Comparison of ENCODE assay signal across 8 cellular contexts in genomic region chr4:112284662-112285411, GRCh38. TPM values are rescaled to one million over a fixed set of nuclear protein-coding genes. Genes with fewer than 3 reads are reported as not detected.
A peak's percentile ranks its signal among the peaks of the same experiment; 100 is the strongest.
DNase-seq lines count a peak whose midpoint lies in the region; ATAC-seq and TF ChIP-seq lines count a peak whose summit lies in the region.

No MANE protein-coding gene starts in this region.

- peak overlapping the region; percentile 76 for H3K4me2 ChIP-seq in DND-41 (ENCODE audit: insufficient read depth, low read length)

- peak; percentile 25 for DNase-seq in DND-41
- peak; percentile 35 for DNase-seq in activated naive CD4-positive, alpha-beta T cell treated with anti-CD3 and anti-CD28 coated beads, Interleukin-2, amount 10 ng/mL, durations not matched to agents 7 days and 5 days
- no peak for DNase-seq in left cardiac atrium
- DNase-seq in prostate gland (ENCODE audit: low spot score), result peak; percentile 72
- DNase-seq in NCI-H1694 treated with DMSO at 0.1 percent for 48 hours (lab: John Stamatoyannopoulos, UW), result no peak

- H3K9me3 ChIP-seq in DND-41 (ENCODE audit: insufficient read depth, low read length, severe bottlenecking), result no peaks in the 10 kb centered on the region
- no peaks in the 10 kb centered on the region for H3K9me3 ChIP-seq in prostate gland

- peak overlapping the region; percentile 100 for H2AFZ ChIP-seq in DND-41 (ENCODE audit: low read depth, low read length)

- peaks cover 11% of the 10 kb centered on the region for H3K36me3 Mint-ChIP-seq in IgD-negative memory B cell
- H3K36me3 Mint-ChIP-seq in activated naive CD4-positive, alpha-beta T cell treated with anti-CD3 and anti-CD28 coated beads, Interleukin-2, amount 10 ng/mL, durations not matched to agents 7 days and 5 days, result peaks cover 32% of the 10 kb centered on the region

- H3K4me1 Mint-ChIP-seq in IgD-negative memory B cell, result peaks cover 60 to 70% (median 65%) of the 10 kb centered on the region in 3 donors
- peaks cover 82% of the 10 kb centered on the region for H3K4me1 Mint-ChIP-seq in activated naive CD4-positive, alpha-beta T cell treated with anti-CD3 and anti-CD28 coated beads, Interleukin-2, amount 10 ng/mL, durations not matched to agents 7 days and 5 days

- peaks cover 62% of the 10 kb centered on the region for H3K79me2 ChIP-seq in DND-41 (ENCODE audit: insufficient read depth, low read length)

- no peak for TF ChIP-seq POLR2A in prostate gland (IDR thresholded peaks at IDR 0.05)

- H3K4me3 ChIP-seq in DND-41 (ENCODE audit: low read depth in 1 of 2, low read length in 2 of 2) (peak overlapping the region; percentile 69 to 86), prostate gland (peak overlapping the region; percentile 74 to 80)

- no peaks in the 10 kb centered on the region for H3K27me3 Mint-ChIP-seq in IgD-negative memory B cell
- H3K27me3 Mint-ChIP-seq in activated naive CD4-positive, alpha-beta T cell treated with anti-CD3 and anti-CD28 coated beads, Interleukin-2, amount 10 ng/mL, durations not matched to agents 7 days and 5 days, result no peaks in the 10 kb centered on the region

- H4K20me1 ChIP-seq in DND-41 (ENCODE audit: insufficient read depth, low read length), result peaks cover 10% of the 10 kb centered on the region

- H3K27ac ChIP-seq in DND-41 (ENCODE audit: low read length) (peak overlapping the region; percentile 79), prostate gland (peak overlapping the region; percentile 76 to 90)

- peak overlapping the region; percentile 84 to 97 (median 91) for H3K27ac Mint-ChIP-seq in IgD-negative memory B cell
- H3K27ac Mint-ChIP-seq in activated naive CD4-positive, alpha-beta T cell treated with anti-CD3 and anti-CD28 coated beads, Interleukin-2, amount 10 ng/mL, durations not matched to agents 7 days and 5 days, result peak overlapping the region; percentile 95

- peak overlapping the region; percentile 95 to 99 (median 98) for H3K4me3 Mint-ChIP-seq in IgD-negative memory B cell
- H3K4me3 Mint-ChIP-seq in activated naive CD4-positive, alpha-beta T cell treated with anti-CD3 and anti-CD28 coated beads, Interleukin-2, amount 10 ng/mL, durations not matched to agents 7 days and 5 days, result peak overlapping the region; percentile 91

- WGBS in prostate gland, result under 1% methylated on average over 15 of the region's 15 CpGs

- CTCF ChIA-PET in activated naive CD4-positive, alpha-beta T cell treated with anti-CD3 and anti-CD28 coated beads, Interleukin-2, amount 10 ng/mL, durations not matched to agents 7 days and 5 days (lab: Charles Lee), result interaction anchor here (0.6 to 3.2 kb wide), 3 partner anchors 17 to 336 kb away, joined by 3 to 14 read pairs (median 4); no protein-coding TSS in a partner anchor

- peak overlapping the region; percentile 66 for H3K9ac ChIP-seq in DND-41 (ENCODE audit: low read depth, low read length)

- H3K4me1 ChIP-seq in DND-41 (ENCODE audit: insufficient read depth, low read length), result peaks cover 77% of the 10 kb centered on the region
- no peaks in the 10 kb centered on the region for H3K4me1 ChIP-seq in prostate gland (replicated peaks)

- H3K27me3 ChIP-seq in DND-41 (ENCODE audit: insufficient read depth, low read length, poor library complexity) (no peaks in the 10 kb centered on the region), prostate gland (replicated peaks; ENCODE audit: insufficient read depth) (no peaks in the 10 kb centered on the region)

- TF ChIP-seq CTCF in DND-41 (IDR thresholded peaks at IDR 0.05; ENCODE audit: borderline replicate concordance, extremely low read depth, low read length, poor library complexity, severe bottlenecking), result no peak
- no peak for TF ChIP-seq CTCF in prostate gland (IDR thresholded peaks at IDR 0.05)

- peak; percentile 13; the same call in 1 of the 3 replicates for ATAC-seq in DND-41 (ENCODE audit: insufficient read depth, low read depth)
- peak; percentile 53 to 61 for ATAC-seq in left cardiac atrium
- ATAC-seq in GM18870 (IDR thresholded peaks at IDR 0.05; ENCODE audit: unreplicated experiment), result no peak
- ATAC-seq in HG03469 (IDR thresholded peaks at IDR 0.05; ENCODE audit: unreplicated experiment), result no peak

- H3K36me3 ChIP-seq in DND-41 (ENCODE audit: insufficient read depth, low read length) (peaks cover 24% of the 10 kb centered on the region), prostate gland (no peaks in the 10 kb centered on the region)

- intact Hi-C loops in left cardiac atrium (cut with DNase I), result no loop called here
- intact Hi-C loops in prostate gland (cut with DNase I), result loop anchor here (5.0 kb wide), 1 partner anchor 53 kb away; the partner anchor contains the start of gene AP1AR

- H3K9me3 Mint-ChIP-seq in IgD-negative memory B cell, result peaks cover 0 to 6% (median 0%) of the 10 kb centered on the region in 3 donors
- peaks cover 7% of the 10 kb centered on the region for H3K9me3 Mint-ChIP-seq in activated naive CD4-positive, alpha-beta T cell treated with anti-CD3 and anti-CD28 coated beads, Interleukin-2, amount 10 ng/mL, durations not matched to agents 7 days and 5 days

RNA-seq across cellular contexts. Expression of gene TIFA, which starts 0.9 kb away (rescaled TPM):
- 103 TPM for polyA plus RNA-seq in IgD-negative memory B cell
- 10 to 100 TPM; 12.4 to 23.4 TPM for total RNA-seq in left cardiac atrium
- 10 to 100 TPM in 1 of 2 donors, 1 to 10 TPM in 1; 2.3 to 16.3 TPM for total RNA-seq in prostate gland

RNA-seq across cellular contexts. Expression of gene ALPK1, which starts 12.3 kb away (rescaled TPM):
- 4.5 TPM for polyA plus RNA-seq in IgD-negative memory B cell
- total RNA-seq in left cardiac atrium (10 to 100 TPM in 1 of 2 donors, 1 to 10 TPM in 1; 7.6 to 12.1 TPM), prostate gland (10 to 100 TPM; 12.1 to 13.7 TPM)

RNA-seq across cellular contexts. Expression of gene AP1AR, which starts 53.2 kb away (rescaled TPM):
- 17.4 TPM for polyA plus RNA-seq in IgD-negative memory B cell
- total RNA-seq in left cardiac atrium (10 to 100 TPM in 1 of 2 donors, 1 to 10 TPM in 1; 9.6 to 13.6 TPM), prostate gland (10 to 100 TPM; 15.3 to 24.3 TPM)

Comparison
In these comparisons a context has a peak if more than half of its experiments do, and no peak if none do; other contexts are left out.
1. ATAC-seq: peak in DND-41 (single experiment) and left cardiac atrium (2 of 2); none in GM18870 (single experiment) and HG03469 (single experiment).
2. DNase-seq: peak in DND-41 (single experiment), activated naive CD4-positive, alpha-beta T cell treated with anti-CD3 and anti-CD28 coated beads, Interleukin-2, amount 10 ng/mL, durations not matched to agents 7 days and 5 days (single experiment) and prostate gland (single experiment); none in left cardiac atrium (single experiment) and NCI-H1694 treated with DMSO at 0.1 percent for 48 hours (single experiment).